In the genomic region with DNA sequence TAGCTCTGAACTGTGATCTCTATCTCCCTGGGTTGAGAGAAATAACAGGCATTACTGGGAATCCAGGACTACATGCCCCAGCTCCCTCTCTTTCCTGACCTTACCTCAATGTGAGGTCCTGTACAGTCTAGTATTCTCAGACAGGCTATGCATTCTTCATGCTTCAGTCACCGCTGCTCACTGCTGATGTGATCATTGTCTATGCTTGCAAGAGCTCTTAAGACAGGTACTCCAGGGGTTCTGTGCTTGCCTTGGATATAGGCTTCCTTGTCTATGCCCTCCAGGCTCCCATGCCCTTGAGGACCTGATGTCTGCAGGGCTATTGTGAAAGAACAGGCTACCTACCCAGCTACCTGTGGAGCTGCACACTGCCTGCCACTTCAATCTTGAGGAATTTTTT, we compare ENCODE assay signal across 13 cellular contexts.
A peak's percentile ranks its signal among the peaks of the same experiment; 100 is the strongest.
DNase-seq lines count a peak whose midpoint lies in the region; TF ChIP-seq lines count a peak whose summit lies in the region.
"Had no signal": no experiment of that assay in that cellular context is flagged by ENCODE, and none has a peak within 500 bp of the region (broad histone marks: within the 10 kb centered on the region; RNA-seq: fewer than 3 reads in every experiment).

No MANE protein-coding gene starts in this region.

- DNase-seq in NCI-H2107 treated with DMSO at 0.1 percent for 48 hours (lab: John Stamatoyannopoulos, UW; ENCODE audit: unreplicated experiment) (peak; percentile 14), NCI-H2107 (lab: John Stamatoyannopoulos, UW) (no peak), M059J (ENCODE audit: low read depth) (peak; percentile 27), epithelial cell of esophagus (ENCODE audit: low read depth) (peak; percentile 88), renal cortical epithelial cell (ENCODE audit: low read depth) (peak; percentile 41), GM19238 (ENCODE audit: insufficient read length, low spot score) (no peak), GM13977 (ENCODE audit: low spot score) (no peak)
- DNase-seq in stimulated activated naive CD4-positive, alpha-beta T cell (lab: John Stamatoyannopoulos, UW), result no peak
- DNase-seq: adrenal gland, DMS153, Kasumi-1, NCI-H2081, testis had no signal

- H3K4me3 ChIP-seq in epithelial cell of esophagus (ENCODE audit: low read length), result no peak overlapping the region
- H3K4me3 ChIP-seq: adrenal gland, testis had no signal

- no peak for TF ChIP-seq CTCF in epithelial cell of esophagus (IDR thresholded peaks at IDR 0.05; ENCODE audit: insufficient read depth, low read depth, low read length, missing control alignments)
- no peak for TF ChIP-seq CTCF in GM13977 (IDR thresholded peaks at IDR 0.05; ENCODE audit: extremely low read depth, insufficient read depth, missing control alignments)

- in situ Hi-C loops in GM13977 (cut with MboI; ENCODE audit: low pct_unique_long_range_greater_than_20kb, low sequenced_read_pairs, unreplicated experiment), result no loop called here

Comparison
In these comparisons a context has a peak if more than half of its experiments do, and no peak if none do; other contexts are left out.
1. DNase-seq: peak in NCI-H2107 treated with DMSO at 0.1 percent for 48 hours (single experiment), M059J (single experiment), epithelial cell of esophagus (single experiment) and renal cortical epithelial cell (single experiment); none in NCI-H2107 (single experiment), stimulated activated naive CD4-positive, alpha-beta T cell (0 of 6), GM19238 (single experiment) and GM13977 (single experiment).